In the genomic region with DNA sequence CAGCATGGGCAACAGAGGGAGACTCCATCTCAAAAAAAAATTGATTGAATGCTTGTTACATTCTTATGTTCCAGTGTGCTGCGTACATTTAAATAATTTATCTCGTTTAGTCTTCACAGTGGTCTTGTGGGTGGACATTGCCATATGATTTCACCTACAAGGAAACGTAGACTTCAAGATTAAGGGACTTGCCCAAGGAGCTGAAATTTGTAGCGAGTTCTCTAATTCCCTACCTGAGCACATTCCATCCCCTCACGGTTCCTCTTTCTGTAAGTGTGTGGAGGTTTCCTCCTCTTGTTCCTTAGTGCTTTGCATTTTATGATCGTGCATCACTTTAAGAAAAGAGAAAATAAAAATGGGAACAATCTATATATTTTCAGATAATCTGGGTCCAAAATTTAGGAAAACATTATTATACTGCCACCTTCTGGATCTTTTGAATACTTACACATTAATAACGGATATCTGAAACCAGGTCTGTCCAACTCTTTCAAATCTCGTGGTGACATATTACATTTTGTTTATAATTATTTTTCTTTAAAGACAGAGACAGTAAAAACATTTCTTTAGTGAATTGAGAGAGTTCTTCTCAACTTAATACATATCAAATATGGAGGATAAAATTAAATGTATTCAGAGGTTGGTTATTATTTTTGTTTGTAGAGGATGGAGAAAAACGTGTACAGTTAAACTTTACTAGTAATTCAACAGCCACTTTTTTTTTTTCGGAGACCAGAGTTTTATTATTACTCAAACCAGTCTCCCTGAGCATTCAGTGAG, we compare ENCODE assay signal across 1 cellular context.
TF ChIP-seq lines count a peak whose summit lies in the region.

No MANE protein-coding gene starts in this region.

TF ChIP-seq in WTC11, 78 proteins besides CTCF, POLR2A, EP300 and RAD21 (continued from another document):
- TF ChIP-seq, protein P1, sequence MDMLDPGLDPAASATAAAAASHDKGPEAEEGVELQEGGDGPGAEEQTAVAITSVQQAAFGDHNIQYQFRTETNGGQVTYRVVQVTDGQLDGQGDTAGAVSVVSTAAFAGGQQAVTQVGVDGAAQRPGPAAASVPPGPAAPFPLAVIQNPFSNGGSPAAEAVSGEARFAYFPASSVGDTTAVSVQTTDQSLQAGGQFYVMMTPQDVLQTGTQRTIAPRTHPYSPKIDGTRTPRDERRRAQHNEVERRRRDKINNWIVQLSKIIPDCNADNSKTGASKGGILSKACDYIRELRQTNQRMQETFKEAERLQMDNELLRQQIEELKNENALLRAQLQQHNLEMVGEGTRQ (CRISPR knock-in tag; IDR thresholded peaks at IDR 0.05), result no peak
- TF ChIP-seq, protein P2, sequence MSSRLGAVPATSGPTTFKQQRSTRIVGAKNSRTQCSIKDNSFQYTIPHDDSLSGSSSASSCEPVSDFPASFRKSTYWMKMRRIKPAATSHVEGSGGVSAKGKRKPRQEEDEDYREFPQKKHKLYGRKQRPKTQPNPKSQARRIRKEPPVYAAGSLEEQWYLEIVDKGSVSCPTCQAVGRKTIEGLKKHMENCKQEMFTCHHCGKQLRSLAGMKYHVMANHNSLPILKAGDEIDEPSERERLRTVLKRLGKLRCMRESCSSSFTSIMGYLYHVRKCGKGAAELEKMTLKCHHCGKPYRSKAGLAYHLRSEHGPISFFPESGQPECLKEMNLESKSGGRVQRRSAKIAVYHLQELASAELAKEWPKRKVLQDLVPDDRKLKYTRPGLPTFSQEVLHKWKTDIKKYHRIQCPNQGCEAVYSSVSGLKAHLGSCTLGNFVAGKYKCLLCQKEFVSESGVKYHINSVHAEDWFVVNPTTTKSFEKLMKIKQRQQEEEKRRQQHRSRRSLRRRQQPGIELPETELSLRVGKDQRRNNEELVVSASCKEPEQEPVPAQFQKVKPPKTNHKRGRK (CRISPR knock-in tag; IDR thresholded peaks at IDR 0.05; ENCODE audit: borderline replicate concordance), result no peak
TF ChIP-seq in WTC11: peak in this region for 0.
